Comparison of ENCODE assay signal across 21 cellular contexts in genomic region chr19:29421186-29421525, GRCh38.
DNase-seq lines count a peak whose midpoint lies in the region; ATAC-seq, FAIRE-seq and TF ChIP-seq lines count a peak whose summit lies in the region.
"Had no signal": no experiment of that assay in that cellular context is flagged by ENCODE, and none has a peak within 500 bp of the region (broad histone marks: within the 10 kb centered on the region; RNA-seq: fewer than 3 reads in every experiment).

No MANE protein-coding gene starts in this region.

- H3K36me3 Mint-ChIP-seq in GM23338 (ENCODE audit: low read depth) (peaks cover 5% of the 10 kb centered on the region; the same call in 1 of the 3 replicates), nephron (ENCODE audit: low read depth) (no peaks in the 10 kb centered on the region)
- no peaks in the 10 kb centered on the region for H3K36me3 Mint-ChIP-seq in activated naive CD4-positive, alpha-beta T cell treated with anti-CD3 and anti-CD28 coated beads, Interleukin-2, amount 50 U/mL, for 72 hours
- H3K36me3 Mint-ChIP-seq in activated CD4-positive, alpha-beta T cell treated with anti-CD3 and anti-CD28 coated beads, Interleukin-2, amount 10 ng/mL, durations not matched to agents 7 days and 5 days (ENCODE audit: low read depth), result no peaks in the 10 kb centered on the region
- H3K36me3 Mint-ChIP-seq: CD8-positive, alpha-beta memory T cell; IgD-negative memory B cell had no signal

- no peaks in the 10 kb centered on the region for H3K27me3 ChIP-seq in GM23338 (ENCODE audit: insufficient read depth)

- H2AFZ ChIP-seq in GM23338, result peak overlapping the region; percentile 56; the same call in 1 of the 2 replicates

- peaks cover 10% of the 10 kb centered on the region for H3K27me3 Mint-ChIP-seq in GM23338 (ENCODE audit: insufficient read depth, low read depth, poor library complexity)
- peaks cover 27% of the 10 kb centered on the region for H3K27me3 Mint-ChIP-seq in nephron (ENCODE audit: low read depth)
- no peaks in the 10 kb centered on the region for H3K27me3 Mint-ChIP-seq in activated CD4-positive, alpha-beta T cell treated with anti-CD3 and anti-CD28 coated beads, Interleukin-2, amount 10 ng/mL, durations not matched to agents 7 days and 5 days
- H3K27me3 Mint-ChIP-seq: IgD-negative memory B cell had no signal

- H4K20me1 ChIP-seq in GM23338 (replicated peaks; ENCODE audit: insufficient read depth), result no peaks in the 10 kb centered on the region

- TF ChIP-seq CTCF in GM23338 (conservative IDR thresholded peaks at IDR 0.05; ENCODE audit: low read depth in 2 of 2) (no peak), RWPE1 (conservative IDR thresholded peaks at IDR 0.05; ENCODE audit: low read depth) (no peak), nephron (IDR thresholded peaks at IDR 0.05; ENCODE audit: unreplicated experiment in 3 of 3) (no peak)

- H3K36me3 ChIP-seq in GM23338 (ENCODE audit: insufficient read depth), result no peaks in the 10 kb centered on the region
- H3K36me3 ChIP-seq: SJCRH30 had no signal

- H3K27ac ChIP-seq in GM23338 (ENCODE audit: low read depth) (no peak overlapping the region), RWPE1 (no peak overlapping the region)
- H3K27ac ChIP-seq: SJCRH30 had no signal

- no peaks in the 10 kb centered on the region for H3K4me1 ChIP-seq in GM23338 (ENCODE audit: insufficient read depth)
- H3K4me1 ChIP-seq: SJCRH30 had no signal

- H3K79me2 ChIP-seq in GM23338 (replicated peaks; ENCODE audit: insufficient read depth), result no peaks in the 10 kb centered on the region

- H3K4me3 ChIP-seq in GM23338, result no peak overlapping the region
- H3K4me3 ChIP-seq: SJCRH30 had no signal

- no peaks in the 10 kb centered on the region for H3F3A ChIP-seq in GM23338 (replicated peaks; ENCODE audit: low read depth)

- H3K4me3 Mint-ChIP-seq in GM23338, result no peak overlapping the region
- no peak overlapping the region for H3K4me3 Mint-ChIP-seq in nephron
- no peak overlapping the region for H3K4me3 Mint-ChIP-seq in activated CD4-positive, alpha-beta T cell treated with anti-CD3 and anti-CD28 coated beads, Interleukin-2, amount 10 ng/mL, durations not matched to agents 7 days and 5 days
- H3K4me3 Mint-ChIP-seq: CD8-positive, alpha-beta memory T cell; IgD-negative memory B cell had no signal

- H3K4me1 Mint-ChIP-seq in GM23338 (no peaks in the 10 kb centered on the region; the same call in 2 of the 3 replicates), nephron (peaks cover 21% of the 10 kb centered on the region)
- H3K4me1 Mint-ChIP-seq in activated CD4-positive, alpha-beta T cell treated with anti-CD3 and anti-CD28 coated beads, Interleukin-2, amount 10 ng/mL, durations not matched to agents 7 days and 5 days, result no peaks in the 10 kb centered on the region
- H3K4me1 Mint-ChIP-seq: CD8-positive, alpha-beta memory T cell; IgD-negative memory B cell had no signal

- H3K27ac Mint-ChIP-seq in GM23338 (0 out of 2 replicates have a peak overlapping the region, but pooled peaks have one; percentile 9), nephron (peak overlapping the region in 2 of 3 experiments; percentile 2 to 20)
- no peak overlapping the region for H3K27ac Mint-ChIP-seq in activated naive CD4-positive, alpha-beta T cell treated with anti-CD3 and anti-CD28 coated beads, Interleukin-2, amount 50 U/mL, for 72 hours
- no peak overlapping the region for H3K27ac Mint-ChIP-seq in activated CD4-positive, alpha-beta T cell treated with anti-CD3 and anti-CD28 coated beads, Interleukin-2, amount 10 ng/mL, durations not matched to agents 7 days and 5 days
- H3K27ac Mint-ChIP-seq: CD8-positive, alpha-beta memory T cell; IgD-negative memory B cell had no signal

- DNase-seq in GM23338 (ENCODE audit: low spot score), result no peak
- peak; percentile 18 for DNase-seq in RWPE1 (ENCODE audit: low spot score)
- DNase-seq in urothelium cell line (ENCODE audit: low spot score), result peak; percentile 74
- DNase-seq in NCI-H1417 treated with DMSO at 0.1 percent for 48 hours (lab: John Stamatoyannopoulos, UW), result no peak
- no peak for DNase-seq in activated naive CD4-positive, alpha-beta T cell treated with anti-CD3 and anti-CD28 coated beads, Interleukin-2, amount 50 U/mL, for 72 hours (ENCODE audit: low spot score in 2 of 2)
- no peak for DNase-seq in activated CD4-positive, alpha-beta T cell treated with anti-CD3 and anti-CD28 coated beads, Interleukin-2, amount 10 ng/mL, durations not matched to agents 7 days and 5 days
- DNase-seq: C1 segment of cervical spinal cord; CD8-positive, alpha-beta memory T cell; DMS79 treated with DMSO at 0.1 percent for 48 hours; Karpas-422; MM.1S; NCI-H1092; NCI-H146; NCI-H2029 treated with DMSO at 0.1 percent for 48 hours; NCI-H2171; NCI-H446 treated with DMSO at 0.1 percent for 48 hours; SJCRH30 had no signal

- no peaks in the 10 kb centered on the region for H3K9me2 ChIP-seq in GM23338 (ENCODE audit: insufficient read depth)

- peak; percentile 81 for FAIRE-seq in urothelium cell line (lab: Jason Lieb, UNC)
- FAIRE-seq: G401.6 had no signal

- CTCF ChIA-PET in RWPE1 (lab: Yijun Ruan, JAX), result no interaction called here
- CTCF ChIA-PET in activated CD4-positive, alpha-beta T cell treated with anti-CD3 and anti-CD28 coated beads, Interleukin-2, amount 10 ng/mL, durations not matched to agents 7 days and 5 days (lab: Charles Lee), result no interaction called here

- POLR2A ChIA-PET in RWPE1 (lab: Yijun Ruan, JAX; ENCODE audit: low non-redundant PET), result no interaction called here
- POLR2A ChIA-PET in activated CD4-positive, alpha-beta T cell treated with anti-CD3 and anti-CD28 coated beads, Interleukin-2, amount 10 ng/mL, durations not matched to agents 7 days and 5 days (lab: Charles Lee), result no interaction called here

- H3K4me2 ChIP-seq in GM23338, result no peak overlapping the region

- ATAC-seq in GM23338, result no peak
- ATAC-seq in activated naive CD4-positive, alpha-beta T cell treated with anti-CD3 and anti-CD28 coated beads, Interleukin-2, amount 50 U/mL, for 72 hours, result no peak
- ATAC-seq: HCT116 had no signal

- H3K9me3 Mint-ChIP-seq in GM23338, result peaks cover 25% of the 10 kb centered on the region
- peaks cover 8% of the 10 kb centered on the region for H3K9me3 Mint-ChIP-seq in nephron
- H3K9me3 Mint-ChIP-seq in activated naive CD4-positive, alpha-beta T cell treated with anti-CD3 and anti-CD28 coated beads, Interleukin-2, amount 50 U/mL, for 72 hours, result peaks cover 7 to 9% of the 10 kb centered on the region in 2 donors
- H3K9me3 Mint-ChIP-seq in activated CD4-positive, alpha-beta T cell treated with anti-CD3 and anti-CD28 coated beads, Interleukin-2, amount 10 ng/mL, durations not matched to agents 7 days and 5 days, result no peaks in the 10 kb centered on the region

TF ChIP-seq in GM23338, 12 proteins besides CTCF, POLR2A, EP300 and RAD21 (continues in another document):
- TF ChIP-seq, protein P1, sequence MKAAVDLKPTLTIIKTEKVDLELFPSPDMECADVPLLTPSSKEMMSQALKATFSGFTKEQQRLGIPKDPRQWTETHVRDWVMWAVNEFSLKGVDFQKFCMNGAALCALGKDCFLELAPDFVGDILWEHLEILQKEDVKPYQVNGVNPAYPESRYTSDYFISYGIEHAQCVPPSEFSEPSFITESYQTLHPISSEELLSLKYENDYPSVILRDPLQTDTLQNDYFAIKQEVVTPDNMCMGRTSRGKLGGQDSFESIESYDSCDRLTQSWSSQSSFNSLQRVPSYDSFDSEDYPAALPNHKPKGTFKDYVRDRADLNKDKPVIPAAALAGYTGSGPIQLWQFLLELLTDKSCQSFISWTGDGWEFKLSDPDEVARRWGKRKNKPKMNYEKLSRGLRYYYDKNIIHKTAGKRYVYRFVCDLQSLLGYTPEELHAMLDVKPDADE (IDR thresholded peaks at IDR 0.05), result no peak
- TF ChIP-seq JUNB (IDR thresholded peaks at IDR 0.05; ENCODE audit: unreplicated experiment) (no peak), ZNF331 (CRISPR knock-in tag; IDR thresholded peaks at IDR 0.05; ENCODE audit: low read depth) (no peak), NANOG (IDR thresholded peaks at IDR 0.05; ENCODE audit: borderline replicate concordance) (no peak), ZNF114 (CRISPR knock-in tag; IDR thresholded peaks at IDR 0.05) (no peak), STAT1 (IDR thresholded peaks at IDR 0.05; ENCODE audit: unreplicated experiment) (no peak), EZH2phosphoT487 (IDR thresholded peaks at IDR 0.05; ENCODE audit: unreplicated experiment) (no peak), EZH2 (IDR thresholded peaks at IDR 0.05; ENCODE audit: low read depth, unreplicated experiment) (no peak)

Comparison
In these comparisons a context has a peak if more than half of its experiments do, and no peak if none do; other contexts are left out.
1. DNase-seq: peak in RWPE1 (single experiment) and urothelium cell line (single experiment); none in GM23338 (single experiment), NCI-H1417 treated with DMSO at 0.1 percent for 48 hours (single experiment), activated naive CD4-positive, alpha-beta T cell treated with anti-CD3 and anti-CD28 coated beads, Interleukin-2, amount 50 U/mL, for 72 hours (0 of 2) and activated CD4-positive, alpha-beta T cell treated with anti-CD3 and anti-CD28 coated beads, Interleukin-2, amount 10 ng/mL, durations not matched to agents 7 days and 5 days (single experiment).
2. H3K27ac Mint-ChIP-seq: peak in GM23338 (single experiment) and nephron (2 of 3); none in activated naive CD4-positive, alpha-beta T cell treated with anti-CD3 and anti-CD28 coated beads, Interleukin-2, amount 50 U/mL, for 72 hours (0 of 2) and activated CD4-positive, alpha-beta T cell treated with anti-CD3 and anti-CD28 coated beads, Interleukin-2, amount 10 ng/mL, durations not matched to agents 7 days and 5 days (single experiment).